Comparison of ENCODE assay signal across 8 cellular contexts in genomic region chr1:145978860-145979745, GRCh38. TPM values are rescaled to one million over a fixed set of nuclear protein-coding genes. Genes with fewer than 3 reads are reported as not detected.
DNase-seq lines count a peak whose midpoint lies in the region; ATAC-seq and TF ChIP-seq lines count a peak whose summit lies in the region.

No MANE protein-coding gene starts in this region.

- ATAC-seq in DND-41 (ENCODE audit: insufficient read depth, low read depth) = peak; percentile 88
- ATAC-seq in GM21737 (IDR thresholded peaks at IDR 0.05; ENCODE audit: unreplicated experiment) = peak; percentile 87
- peak; percentile 94 for ATAC-seq in RWPE2 (ENCODE audit: low read depth)

- H3K27ac ChIP-seq in DND-41 (ENCODE audit: low read length) (peak overlapping the region; percentile 88), RWPE2 (ENCODE audit: poor library complexity, severe bottlenecking) (peak overlapping the region; percentile 93), neural progenitor cell (no peak overlapping the region), temporal lobe (ENCODE audit: low read depth, low read length) (peak overlapping the region; percentile 97)

- H2AFZ ChIP-seq in DND-41 (ENCODE audit: low read depth, low read length) = peak overlapping the region; percentile 28
- H2AFZ ChIP-seq in neural progenitor cell (replicated peaks) = no peak overlapping the region

- H3K9me3 ChIP-seq in DND-41 (ENCODE audit: insufficient read depth, low read length, severe bottlenecking) (no peaks in the 10 kb centered on the region), RWPE2 (ENCODE audit: severe bottlenecking) (no peaks in the 10 kb centered on the region), neural progenitor cell (ENCODE audit: low read depth) (no peaks in the 10 kb centered on the region)

- peaks cover 2% of the 10 kb centered on the region for H3K4me1 Mint-ChIP-seq in neural progenitor cell

- H3K27me3 ChIP-seq in DND-41 (ENCODE audit: insufficient read depth, low read length, poor library complexity) (no peaks in the 10 kb centered on the region), RWPE2 (ENCODE audit: insufficient read depth, poor library complexity, severe bottlenecking) (no peaks in the 10 kb centered on the region), neural progenitor cell (no peaks in the 10 kb centered on the region)

- H3K9me3 Mint-ChIP-seq in neural progenitor cell = no peaks in the 10 kb centered on the region

- H3K36me3 ChIP-seq in DND-41 (ENCODE audit: insufficient read depth, low read length) (peaks cover 7% of the 10 kb centered on the region; the same call in 1 of the 2 replicates), RWPE2 (ENCODE audit: low read depth) (no peaks in the 10 kb centered on the region; the same call in 1 of the 2 replicates), neural progenitor cell (no peaks in the 10 kb centered on the region)

- no peak overlapping the region for H3K4me3 Mint-ChIP-seq in neural progenitor cell

- H3K4me2 ChIP-seq in DND-41 (ENCODE audit: insufficient read depth, low read length) (peak overlapping the region; percentile 60), neural progenitor cell (peak overlapping the region; percentile 70)

- H3K27ac Mint-ChIP-seq in neural progenitor cell = no peak overlapping the region

- no peaks in the 10 kb centered on the region for H3K36me3 Mint-ChIP-seq in neural progenitor cell

- H3F3A ChIP-seq in neural progenitor cell (ENCODE audit: low read depth) = peaks cover 18% of the 10 kb centered on the region

- H4K20me1 ChIP-seq in DND-41 (ENCODE audit: insufficient read depth, low read length) = no peaks in the 10 kb centered on the region
- H4K20me1 ChIP-seq in neural progenitor cell (ENCODE audit: low read depth) = no peaks in the 10 kb centered on the region

- H3K79me2 ChIP-seq in DND-41 (ENCODE audit: insufficient read depth, low read length) = no peaks in the 10 kb centered on the region
- no peaks in the 10 kb centered on the region for H3K79me2 ChIP-seq in neural progenitor cell (ENCODE audit: low read depth)

- H3K4me3 ChIP-seq in DND-41 (ENCODE audit: low read depth in 1 of 2, low read length in 2 of 2) (peak overlapping the region in 1 of 2 experiments; percentile 10; a peak in 2 of 4 replicates), RWPE2 (ENCODE audit: severe bottlenecking) (no peak overlapping the region), neural progenitor cell (peak overlapping the region; percentile 28)

- peaks cover 4% of the 10 kb centered on the region for H3K27me3 Mint-ChIP-seq in neural progenitor cell (ENCODE audit: insufficient read depth, low read depth)

- peak; percentile 59 for TF ChIP-seq CTCF in DND-41 (IDR thresholded peaks at IDR 0.05; ENCODE audit: borderline replicate concordance, extremely low read depth, low read length, poor library complexity, severe bottlenecking)
- peak; percentile 19 for TF ChIP-seq CTCF in RWPE2 (IDR thresholded peaks at IDR 0.05; ENCODE audit: poor library complexity, severe bottlenecking)
- peak; percentile 30 for TF ChIP-seq CTCF in neural progenitor cell (IDR thresholded peaks at IDR 0.05)

- H3K9ac ChIP-seq in DND-41 (ENCODE audit: low read depth, low read length) (peak overlapping the region; percentile 32), neural progenitor cell (no peak overlapping the region)

- peak; percentile 86 for DNase-seq in DND-41
- peak; percentile 70 for DNase-seq in KG1 (lab: John Stamatoyannopoulos, UW)
- peak; percentile 84 for DNase-seq in RWPE2 (ENCODE audit: low spot score)
- peak; percentile 63 for DNase-seq in activated effector memory CD4-positive, alpha-beta T cell treated with Interleukin-2 at 50 U/mL for 16 hours
- DNase-seq in foreskin melanocyte = peak; percentile 99
- DNase-seq in neural progenitor cell (ENCODE audit: low spot score) = peak; percentile 91

- H3K4me1 ChIP-seq in DND-41 (ENCODE audit: insufficient read depth, low read length) (peaks cover 39% of the 10 kb centered on the region), RWPE2 (ENCODE audit: insufficient read depth, poor library complexity, severe bottlenecking) (peaks cover 24% of the 10 kb centered on the region), neural progenitor cell (peaks cover 11% of the 10 kb centered on the region)

RNA-seq across cellular contexts. Expression of gene POLR3GL, which starts 14.6 kb away (rescaled TPM):
- total RNA-seq in neural progenitor cell (ENCODE audit: low replicate concordance) (11.1 and 12.0 TPM in 2 replicates), temporal lobe (10.6 TPM)

RNA-seq across cellular contexts. Expression of gene ANKRD34A, which starts 14.7 kb away (rescaled TPM):
- total RNA-seq in neural progenitor cell (ENCODE audit: low replicate concordance) = 0.06 and 0.28 TPM in 2 replicates
- total RNA-seq in temporal lobe = 1.7 TPM

RNA-seq across cellular contexts. Expression of gene TXNIP, which starts 17.3 kb away (rescaled TPM):
- total RNA-seq in neural progenitor cell (ENCODE audit: low replicate concordance) (177 and 213 TPM in 2 replicates), temporal lobe (144 TPM)

RNA-seq across cellular contexts. Expression of gene LIX1L, which starts 21.3 kb away (rescaled TPM):
- total RNA-seq in neural progenitor cell (ENCODE audit: low replicate concordance) (12.5 and 13.6 TPM in 2 replicates), temporal lobe (22.4 TPM)

RNA-seq across cellular contexts. Expression of gene HJV, which starts 42.4 kb away (rescaled TPM):
- not detected in 2 replicates for total RNA-seq in neural progenitor cell (ENCODE audit: low replicate concordance)
- under 0.01 TPM for total RNA-seq in temporal lobe
